Comparison of ENCODE assay signal across 28 cellular contexts in genomic region chr11:45402049-45402630, GRCh38.
"Had no signal": no experiment of that assay in that cellular context is flagged by ENCODE, and none has a peak within 500 bp of the region (broad histone marks: within the 10 kb centered on the region; RNA-seq: fewer than 3 reads in every experiment).

No MANE protein-coding gene starts in this region.

- H3K36me3 ChIP-seq: adrenal gland, breast epithelium, cardiac muscle cell, WERI-Rb-1 had no signal

- H3K4me1 ChIP-seq: adrenal gland, breast epithelium had no signal

- H3K9me3 ChIP-seq: adrenal gland, breast epithelium had no signal

- DNase-seq: activated B cell treated with CpG ODN at 0.5 μM for 24 hours; activated CD4-positive, alpha-beta T cell treated with anti-CD3 and anti-CD28 coated beads for 48 hours; activated CD4-positive, alpha-beta T cell treated with anti-CD3 and anti-CD28 coated beads, Interleukin-2, amount 50 U/mL, for 1 hour; activated CD4-positive, alpha-beta T cell treated with anti-CD3 and anti-CD28 coated beads, Interleukin-2, amount 50 U/mL, for 48 hours; activated CD8-positive, alpha-beta memory T cell treated with anti-CD3 and anti-CD28 coated beads, Interleukin-2, amount 10 ng/mL, durations not matched to agents 7 days and 5 days; activated CD8-positive, alpha-beta memory T cell treated with anti-CD3 and anti-CD28 coated beads, Interleukin-2, amount 50 U/mL, for 4 hours; activated CD8-positive, alpha-beta T cell treated with anti-CD3 and anti-CD28 coated beads, Interleukin-2, amount 10 ng/mL, durations not matched to agents 7 days and 5 days; activated naive CD4-positive, alpha-beta T cell treated with anti-CD3 and anti-CD28 coated beads for 36 hours; activated naive CD8-positive, alpha-beta T cell treated with anti-CD3 and anti-CD28 coated beads for 36 hours; activated naive CD8-positive, alpha-beta T cell treated with anti-CD3 and anti-CD28 coated beads, Interleukin-2, amount 50 U/mL, for 24 hours; activated T-cell treated with anti-CD3 and anti-CD28 coated beads, Interleukin-2, amount 50 U/mL, for 1 hour; activated T-cell treated with anti-CD3 and anti-CD28 coated beads, Interleukin-2, amount 50 U/mL, for 48 hours; adrenal gland; amygdala; aorta; dorsolateral prefrontal cortex; effector memory CD4-positive, alpha-beta T cell; endodermal cell; foreskin fibroblast; T-helper 1 cell; T-helper 17 cell; T1000; WERI-Rb-1 had no signal

- H3K4me3 ChIP-seq: adrenal gland, breast epithelium, cardiac muscle cell, coronary artery, dorsolateral prefrontal cortex had no signal

- ATAC-seq: activated CD4-positive, CD25-positive, alpha-beta regulatory T cell treated with anti-CD3 and anti-CD28 coated beads, Interleukin-2, amount 50 U/mL, for 24 hours; activated CD8-positive, alpha-beta memory T cell treated with anti-CD3 and anti-CD28 coated beads, Interleukin-2, amount 10 ng/mL, durations not matched to agents 7 days and 5 days; activated CD8-positive, alpha-beta T cell treated with anti-CD3 and anti-CD28 coated beads, Interleukin-2, amount 10 ng/mL, durations not matched to agents 7 days and 5 days; activated naive CD8-positive, alpha-beta T cell treated with anti-CD3 and anti-CD28 coated beads, Interleukin-2, amount 50 U/mL, for 24 hours; esophagus mucosa; T-helper 17 cell had no signal

- H3K27ac ChIP-seq: adrenal gland, breast epithelium, cardiac muscle cell, coronary artery, dorsolateral prefrontal cortex, WERI-Rb-1 had no signal

- H3K27me3 ChIP-seq: breast epithelium, cardiac muscle cell had no signal
